2 cellular contexts compared by ENCODE assay signal in the genomic region with DNA sequence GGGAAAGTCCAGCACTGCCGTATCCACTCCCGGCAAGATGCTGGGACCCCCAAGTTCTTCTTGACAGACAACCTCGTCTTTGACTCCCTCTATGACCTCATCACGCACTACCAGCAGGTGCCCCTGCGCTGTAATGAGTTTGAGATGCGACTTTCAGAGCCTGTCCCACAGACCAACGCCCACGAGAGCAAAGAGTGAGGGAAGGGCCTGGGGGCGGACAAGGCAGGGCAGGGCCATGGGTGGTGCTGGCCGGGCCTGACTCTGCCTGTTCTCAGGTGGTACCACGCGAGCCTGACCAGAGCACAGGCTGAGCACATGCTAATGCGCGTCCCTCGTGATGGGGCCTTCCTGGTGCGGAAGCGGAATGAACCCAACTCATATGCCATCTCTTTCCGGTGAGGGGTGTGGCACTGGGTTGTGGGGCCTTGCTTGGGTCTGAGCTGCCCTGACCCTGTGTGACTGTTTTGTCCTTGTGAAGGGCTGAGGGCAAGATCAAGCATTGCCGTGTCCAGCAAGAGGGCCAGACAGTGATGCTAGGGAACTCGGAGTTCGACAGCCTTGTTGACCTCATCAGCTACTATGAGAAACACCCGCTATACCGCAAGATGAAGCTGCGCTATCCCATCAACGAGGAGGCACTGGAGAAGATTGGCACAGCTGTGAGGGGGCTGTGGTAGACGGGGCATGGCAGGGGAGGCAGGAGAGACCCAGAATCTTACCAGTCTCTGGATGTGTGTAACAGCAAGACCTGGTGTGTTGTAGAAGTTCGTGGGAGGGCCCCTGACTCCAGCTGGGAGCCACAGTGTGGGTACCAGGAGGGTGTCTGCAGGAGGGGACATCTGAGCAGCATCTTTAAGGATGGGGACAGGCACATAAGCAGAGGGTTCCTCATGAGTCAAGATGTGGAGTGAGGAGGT.
A peak's percentile ranks its signal among the peaks of the same experiment; 100 is the strongest.
TF ChIP-seq lines count a peak whose summit lies in the region.

No MANE protein-coding gene starts in this region.

TF ChIP-seq in K562, 482 proteins besides CTCF, POLR2A, EP300 and RAD21:
- no peak for TF ChIP-seq SLC30A9 (CRISPR knock-in tag; IDR thresholded peaks at IDR 0.05)
- TF ChIP-seq MEF2D (tag; conservative IDR thresholded peaks at IDR 0.05; ENCODE audit: low read depth): no peak
- no peak for TF ChIP-seq DNMT1 (IDR thresholded peaks at IDR 0.05)
- no peak for TF ChIP-seq CXXC5 (CRISPR knock-in tag; IDR thresholded peaks at IDR 0.05)
- 0 out of 2 replicates have a peak, but pooled peaks have one; percentile 14 for TF ChIP-seq POLR2G (IDR thresholded peaks at IDR 0.05; ENCODE audit: low read depth, low read length)

TF ChIP-seq in neural cell, 6 proteins besides CTCF, POLR2A, EP300 and RAD21:
- TF ChIP-seq SMC3 (conservative IDR thresholded peaks at IDR 0.05; ENCODE audit: poor library complexity) (no peak), POLR2AphosphoS5 (IDR thresholded peaks at IDR 0.05) (peak; percentile 6)
